17 cellular contexts compared by ENCODE assay signal in genomic region chr13:106139407-106139806, GRCh38.
"Had no signal": no experiment of that assay in that cellular context is flagged by ENCODE, and none has a peak within 500 bp of the region (broad histone marks: within the 10 kb centered on the region; RNA-seq: fewer than 3 reads in every experiment).

No MANE protein-coding gene starts in this region.

- H3K36me3 ChIP-seq: esophagus muscularis mucosa, heart left ventricle, lower lobe of right lung, suprapubic skin, upper lobe of left lung had no signal

- H3K27ac ChIP-seq: esophagus muscularis mucosa, heart left ventricle, lower lobe of right lung, suprapubic skin, upper lobe of left lung had no signal

- H3K9me3 ChIP-seq: esophagus muscularis mucosa, lower lobe of right lung, suprapubic skin, upper lobe of left lung had no signal

- H3K4me1 Mint-ChIP-seq: activated CD4-positive, alpha-beta T cell treated with anti-CD3 and anti-CD28 coated beads, Interleukin-2, amount 10 ng/mL, durations not matched to agents 24 days and 14 days; activated naive CD8-positive, alpha-beta T cell treated with anti-CD3 and anti-CD28 coated beads, Interleukin-2, amount 10 ng/mL, durations not matched to agents 7 days and 5 days had no signal

- ATAC-seq: heart left ventricle, left colon, lower lobe of right lung had no signal

- H3K4me3 Mint-ChIP-seq: activated CD4-positive, alpha-beta T cell treated with anti-CD3 and anti-CD28 coated beads, Interleukin-2, amount 10 ng/mL, durations not matched to agents 24 days and 14 days; activated naive CD8-positive, alpha-beta T cell treated with anti-CD3 and anti-CD28 coated beads, Interleukin-2, amount 10 ng/mL, durations not matched to agents 7 days and 5 days; stimulated activated naive CD8-positive, alpha-beta T cell treated with anti-CD3 and anti-CD28 coated beads, Interleukin-15, Interleukin-2, amounts not matched to agents 100 ng/mL and 50 ng/mL, for 24 hours had no signal

- FAIRE-seq: endometrium, frontal cortex, TTC549 had no signal

- H3K4me3 ChIP-seq: esophagus muscularis mucosa, heart left ventricle, lower lobe of right lung, suprapubic skin, upper lobe of left lung had no signal

- H3K9me3 Mint-ChIP-seq: activated CD4-positive, alpha-beta T cell treated with anti-CD3 and anti-CD28 coated beads, Interleukin-2, amount 10 ng/mL, durations not matched to agents 24 days and 14 days had no signal

- DNase-seq: activated CD4-positive, alpha-beta T cell treated with anti-CD3 and anti-CD28 coated beads, Interleukin-2, amount 10 ng/mL, durations not matched to agents 24 days and 14 days; activated CD4-positive, CD25-positive, alpha-beta regulatory T cell; activated naive CD4-positive, alpha-beta T cell; activated naive CD8-positive, alpha-beta T cell treated with anti-CD3 and anti-CD28 coated beads, Interleukin-2, amount 10 ng/mL, durations not matched to agents 7 days and 5 days; aorta; heart left ventricle; left colon; lower lobe of right lung; midbrain; SW 1271; upper lobe of left lung had no signal

- H3K36me3 Mint-ChIP-seq: activated naive CD8-positive, alpha-beta T cell treated with anti-CD3 and anti-CD28 coated beads, Interleukin-2, amount 10 ng/mL, durations not matched to agents 7 days and 5 days had no signal

- H3K27me3 ChIP-seq: esophagus muscularis mucosa, heart left ventricle, suprapubic skin, upper lobe of left lung had no signal

- H3K4me1 ChIP-seq: esophagus muscularis mucosa, heart left ventricle, lower lobe of right lung had no signal

- H3K27ac Mint-ChIP-seq: activated CD4-positive, alpha-beta T cell treated with anti-CD3 and anti-CD28 coated beads, Interleukin-2, amount 10 ng/mL, durations not matched to agents 24 days and 14 days; activated naive CD8-positive, alpha-beta T cell treated with anti-CD3 and anti-CD28 coated beads, Interleukin-2, amount 10 ng/mL, durations not matched to agents 7 days and 5 days; stimulated activated naive CD8-positive, alpha-beta T cell treated with anti-CD3 and anti-CD28 coated beads, Interleukin-15, Interleukin-2, amounts not matched to agents 100 ng/mL and 50 ng/mL, for 24 hours had no signal

- H3K27me3 Mint-ChIP-seq: activated CD4-positive, alpha-beta T cell treated with anti-CD3 and anti-CD28 coated beads, Interleukin-2, amount 10 ng/mL, durations not matched to agents 24 days and 14 days; activated naive CD8-positive, alpha-beta T cell treated with anti-CD3 and anti-CD28 coated beads, Interleukin-2, amount 10 ng/mL, durations not matched to agents 7 days and 5 days; stimulated activated naive CD8-positive, alpha-beta T cell treated with anti-CD3 and anti-CD28 coated beads, Interleukin-15, Interleukin-2, amounts not matched to agents 100 ng/mL and 50 ng/mL, for 24 hours had no signal
